8 cellular contexts compared by ENCODE assay signal in the genomic region with DNA sequence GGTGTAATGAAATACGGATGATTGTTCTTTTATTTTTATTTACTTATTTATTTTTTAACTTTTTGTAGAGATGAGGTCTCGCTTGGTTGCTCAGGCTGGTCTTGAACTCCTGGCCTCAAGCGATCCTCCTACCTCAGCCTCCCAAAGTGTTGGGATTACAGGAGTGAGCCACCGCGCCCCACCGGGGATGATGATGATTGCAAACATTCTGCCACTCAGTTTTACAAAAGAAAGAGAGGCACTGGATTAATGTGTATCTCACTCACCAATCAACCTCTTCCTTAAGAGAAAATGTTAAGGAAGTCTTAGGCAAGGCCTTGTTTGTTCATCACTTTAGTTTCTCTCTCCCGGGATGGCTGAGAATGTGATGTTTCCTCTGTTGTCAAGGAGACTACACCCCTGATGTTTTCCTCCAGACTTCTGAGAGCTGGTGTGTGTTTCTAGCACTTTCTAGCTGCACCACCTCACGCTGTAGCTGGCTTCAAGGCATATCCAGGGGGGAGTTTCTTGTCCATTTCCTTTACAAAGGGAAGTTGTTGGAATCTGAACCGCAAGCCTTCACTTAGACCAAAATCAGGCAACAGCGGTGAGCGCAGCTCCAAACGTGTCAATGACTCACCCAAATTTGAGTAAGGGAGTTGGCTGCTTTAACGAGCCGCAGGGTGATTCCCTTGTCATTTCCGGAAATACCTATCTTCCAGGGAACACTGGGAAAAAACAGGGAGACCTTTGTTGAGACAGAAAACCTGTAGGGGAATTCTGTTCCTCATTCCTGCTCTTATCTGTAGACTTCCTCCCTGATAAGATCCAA. TPM values are rescaled to one million over a fixed set of nuclear protein-coding genes. Genes with fewer than 3 reads are reported as not detected.
DNase-seq lines count a peak whose midpoint lies in the region; ATAC-seq and TF ChIP-seq lines count a peak whose summit lies in the region.

No MANE protein-coding gene starts in this region.

- in situ Hi-C loops in GM23248 (cut with MboI): no loop called here

- H3K9me3 ChIP-seq in GM23248 (ENCODE audit: low read depth): no peaks in the 10 kb centered on the region
- peaks cover 0 to 6% (median 0%) of the 10 kb centered on the region in 4 donors for H3K9me3 ChIP-seq in Peyer's patch
- no peaks in the 10 kb centered on the region for H3K9me3 ChIP-seq in ovary

- no peak overlapping the region for H2AFZ ChIP-seq in GM23248

- peaks cover 57% of the 10 kb centered on the region for H3K4me1 Mint-ChIP-seq in activated naive CD4-positive, alpha-beta T cell treated with anti-CD3 and anti-CD28 coated beads for 36 hours (ENCODE audit: low read depth)

- peaks cover 47% of the 10 kb centered on the region for H3K36me3 Mint-ChIP-seq in activated naive CD4-positive, alpha-beta T cell treated with anti-CD3 and anti-CD28 coated beads for 36 hours (ENCODE audit: low read depth)

- no peak for ATAC-seq in HG03520 (IDR thresholded peaks at IDR 0.05; ENCODE audit: unreplicated experiment)
- no peak for ATAC-seq in GM18867 (IDR thresholded peaks at IDR 0.05; ENCODE audit: unreplicated experiment)
- no peak for ATAC-seq in HG02852 (IDR thresholded peaks at IDR 0.05; ENCODE audit: unreplicated experiment)

- H3K4me2 ChIP-seq in GM23248 (ENCODE audit: unreplicated experiment): peak overlapping the region; percentile 98

- peaks cover 48% of the 10 kb centered on the region for H3K4me1 ChIP-seq in GM23248 (ENCODE audit: insufficient read depth)
- peaks cover 0 to 51% (median 12%) of the 10 kb centered on the region in 4 donors for H3K4me1 ChIP-seq in Peyer's patch
- H3K4me1 ChIP-seq in ovary (ENCODE audit: insufficient read depth): peaks cover 16% of the 10 kb centered on the region

- H3K27me3 ChIP-seq in GM23248 (replicated peaks; ENCODE audit: insufficient read depth) (no peaks in the 10 kb centered on the region), Peyer's patch (no peaks in the 10 kb centered on the region), ovary (no peaks in the 10 kb centered on the region)

- peak overlapping the region; percentile 94 for H3K4me3 Mint-ChIP-seq in activated naive CD4-positive, alpha-beta T cell treated with anti-CD3 and anti-CD28 coated beads for 36 hours

- peak overlapping the region; percentile 96 for H3K9ac ChIP-seq in GM23248

- peaks cover 45% of the 10 kb centered on the region for H3F3A ChIP-seq in GM23248 (ENCODE audit: insufficient read depth)

- H3K27ac Mint-ChIP-seq in activated naive CD4-positive, alpha-beta T cell treated with anti-CD3 and anti-CD28 coated beads for 36 hours: peak overlapping the region; percentile 94

- H4K20me1 ChIP-seq in GM23248 (ENCODE audit: insufficient read depth): no peaks in the 10 kb centered on the region

- H3K36me3 ChIP-seq in GM23248 (ENCODE audit: low read depth) (no peaks in the 10 kb centered on the region), Peyer's patch (peaks cover 0 to 8% (median 0%) of the 10 kb centered on the region in 3 donors), ovary (no peaks in the 10 kb centered on the region)

- TF ChIP-seq EP300 in ovary (IDR thresholded peaks at IDR 0.05): peak; percentile 70

- peak; percentile 98 for DNase-seq in GM23248
- DNase-seq in Peyer's patch: peak; percentile 29 to 78 (median 65)
- DNase-seq in activated naive CD4-positive, alpha-beta T cell treated with anti-CD3 and anti-CD28 coated beads for 36 hours: peak; percentile 71
- peak; percentile 45 for DNase-seq in globus pallidus (ENCODE audit: low spot score)
- DNase-seq in ovary: peak in 4 of 5 donors; percentile 57 to 80 (median 59)

- TF ChIP-seq CTCF in Peyer's patch (IDR thresholded peaks at IDR 0.05) (no peak), ovary (IDR thresholded peaks at IDR 0.05) (no peak)

- H3K9me3 Mint-ChIP-seq in activated naive CD4-positive, alpha-beta T cell treated with anti-CD3 and anti-CD28 coated beads for 36 hours: peaks cover 1% of the 10 kb centered on the region

- H3K9me2 ChIP-seq in GM23248 (ENCODE audit: insufficient read depth): no peaks in the 10 kb centered on the region

- no peaks in the 10 kb centered on the region for H3K27me3 Mint-ChIP-seq in activated naive CD4-positive, alpha-beta T cell treated with anti-CD3 and anti-CD28 coated beads for 36 hours (ENCODE audit: low read depth)

- peak overlapping the region; percentile 89 for H3K4me3 ChIP-seq in GM23248
- peak overlapping the region; percentile 42 to 72 (median 66) for H3K4me3 ChIP-seq in Peyer's patch
- peak overlapping the region; percentile 64 for H3K4me3 ChIP-seq in ovary

- peak overlapping the region; percentile 93 for H3K27ac ChIP-seq in GM23248
- H3K27ac ChIP-seq in Peyer's patch: peak overlapping the region; percentile 81 to 99 (median 97)
- H3K27ac ChIP-seq in ovary: peak overlapping the region; percentile 93 to 98

- 15 to 16% methylated on average over 15 of the region's 15 CpGs for WGBS in GM23248 (ENCODE audit: low coverage in 1 of 2, low lambda C conversion rate in 2 of 2, missing lambda C conversion rate in 2 of 2), 2 experiments
- 16 to 22% (median 16%) methylated on average over 15 of the region's 15 CpGs for WGBS in ovary, 3 donors

- H3K79me2 ChIP-seq in GM23248 (ENCODE audit: insufficient read depth): peaks cover 39% of the 10 kb centered on the region

- intact Hi-C loops in activated naive CD4-positive, alpha-beta T cell treated with anti-CD3 and anti-CD28 coated beads for 36 hours (cut with micrococcal nuclease): loop anchor here (2.0 to 10.0 kb wide), 5 partner anchors 283 to 1843 kb away; a partner anchor contains a TSS
- intact Hi-C loops in ovary (cut with DNase I): loop anchor here in 1 of 4 donors (5.0 kb wide), 1 partner anchor 54 kb away; no protein-coding TSS in a partner anchor

- CTCF ChIA-PET in activated naive CD4-positive, alpha-beta T cell treated with anti-CD3 and anti-CD28 coated beads for 36 hours (lab: Charles Lee): no interaction called here

- TF ChIP-seq POLR2A in Peyer's patch (IDR thresholded peaks at IDR 0.05) (peak; percentile 22 to 60), ovary (IDR thresholded peaks at IDR 0.05) (peak; percentile 38)

RNA-seq across cellular contexts. Expression of a gene that starts 2.3 kb away (rescaled TPM):
- 13.8 and 29.6 TPM in 2 replicates for total RNA-seq in GM23248 (2014; rRNA removed; shearing (Covaris generic))
- 13.8 and 14.6 TPM in 2 replicates for polyA plus RNA-seq in GM23248 (2016; fragmentation: Nextera tagmentation; extraction: Ambion mirVana)
- total RNA-seq in Peyer's patch: 100 to 1,000 TPM in 3 of 4 donors, 10 to 100 TPM in 1; 75.7 to 209 (median 156) TPM
- 10 to 100 TPM; 64.2 to 64.9 TPM for total RNA-seq in activated naive CD4-positive, alpha-beta T cell treated with anti-CD3 and anti-CD28 coated beads for 36 hours
- total RNA-seq in ovary: 100 to 1,000 TPM in 5 of 7 donors, 10 to 100 TPM in 2; 54.2 to 436 (median 141) TPM
- polyA plus RNA-seq in ovary: 100 to 1,000 TPM in 1 of 2 donors, 10 to 100 TPM in 1; 31.1 to 205 TPM

Comparison
In these comparisons a context has a peak if more than half of its experiments do, and no peak if none do; other contexts are left out.
1. DNase-seq: peak in every context shown above with its lines; median percentile 98 in GM23248; 71 in activated naive CD4-positive, alpha-beta T cell treated with anti-CD3 and anti-CD28 coated beads for 36 hours; 65 in Peyer's patch; 59 in ovary; 45 in globus pallidus.